Comparison of ENCODE assay signal across 1 cellular context in genomic region chr10:92810934-92811532, GRCh38.
TF ChIP-seq lines count a peak whose summit lies in the region.

No MANE protein-coding gene starts in this region.

TF ChIP-seq in HEK293, 187 proteins besides CTCF, POLR2A, EP300 and RAD21 (continued from another document):
- TF ChIP-seq PRDM2 (tag by site-specific recombination; IDR thresholded peaks at IDR 0.05; ENCODE audit: borderline replicate concordance) (no peak), ZBTB48 (tag by site-specific recombination; IDR thresholded peaks at IDR 0.05) (no peak), TCF7L2 (IDR thresholded peaks at IDR 0.05; ENCODE audit: borderline replicate concordance, low read depth, low read length) (peak; percentile 61; the same call in 1 of the 2 replicates), REPIN1 (tag by site-specific recombination; IDR thresholded peaks at IDR 0.05; ENCODE audit: low read depth) (no peak), OSR2 (tag by site-specific recombination; IDR thresholded peaks at IDR 0.05) (0 out of 2 replicates have a peak, but pooled peaks have one; percentile 17), ZNF510 (tag by site-specific recombination; IDR thresholded peaks at IDR 0.05; ENCODE audit: insufficient replicate concordance) (no peak), ZNF350 (tag by site-specific recombination; IDR thresholded peaks at IDR 0.05) (no peak), ZFP41 (tag by site-specific recombination; IDR thresholded peaks at IDR 0.05; ENCODE audit: borderline replicate concordance) (no peak), FEZF1 (tag by site-specific recombination; IDR thresholded peaks at IDR 0.05) (0 out of 2 replicates have a peak, but pooled peaks have one; percentile 23), ZNF2 (tag by site-specific recombination; IDR thresholded peaks at IDR 0.05) (no peak), SETDB1 (IDR thresholded peaks at IDR 0.05; ENCODE audit: insufficient read length, low read length) (no peak), KLF1 (tag by site-specific recombination; IDR thresholded peaks at IDR 0.05) (no peak)
- TF ChIP-seq, protein P1, sequence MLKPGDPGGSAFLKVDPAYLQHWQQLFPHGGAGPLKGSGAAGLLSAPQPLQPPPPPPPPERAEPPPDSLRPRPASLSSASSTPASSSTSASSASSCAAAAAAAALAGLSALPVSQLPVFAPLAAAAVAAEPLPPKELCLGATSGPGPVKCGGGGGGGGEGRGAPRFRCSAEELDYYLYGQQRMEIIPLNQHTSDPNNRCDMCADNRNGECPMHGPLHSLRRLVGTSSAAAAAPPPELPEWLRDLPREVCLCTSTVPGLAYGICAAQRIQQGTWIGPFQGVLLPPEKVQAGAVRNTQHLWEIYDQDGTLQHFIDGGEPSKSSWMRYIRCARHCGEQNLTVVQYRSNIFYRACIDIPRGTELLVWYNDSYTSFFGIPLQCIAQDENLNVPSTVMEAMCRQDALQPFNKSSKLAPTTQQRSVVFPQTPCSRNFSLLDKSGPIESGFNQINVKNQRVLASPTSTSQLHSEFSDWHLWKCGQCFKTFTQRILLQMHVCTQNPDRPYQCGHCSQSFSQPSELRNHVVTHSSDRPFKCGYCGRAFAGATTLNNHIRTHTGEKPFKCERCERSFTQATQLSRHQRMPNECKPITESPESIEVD (tag by site-specific recombination; IDR thresholded peaks at IDR 0.05): peak; percentile 68
- TF ChIP-seq, protein P2, sequence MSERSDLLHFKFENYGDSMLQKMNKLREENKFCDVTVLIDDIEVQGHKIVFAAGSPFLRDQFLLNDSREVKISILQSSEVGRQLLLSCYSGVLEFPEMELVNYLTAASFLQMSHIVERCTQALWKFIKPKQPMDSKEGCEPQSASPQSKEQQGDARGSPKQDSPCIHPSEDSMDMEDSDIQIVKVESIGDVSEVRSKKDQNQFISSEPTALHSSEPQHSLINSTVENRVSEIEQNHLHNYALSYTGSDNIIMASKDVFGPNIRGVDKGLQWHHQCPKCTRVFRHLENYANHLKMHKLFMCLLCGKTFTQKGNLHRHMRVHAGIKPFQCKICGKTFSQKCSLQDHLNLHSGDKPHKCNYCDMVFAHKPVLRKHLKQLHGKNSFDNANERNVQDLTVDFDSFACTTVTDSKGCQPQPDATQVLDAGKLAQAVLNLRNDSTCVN (tag by site-specific recombination; optimal IDR thresholded peaks at IDR 0.05): no peak
